10 cellular contexts compared by ENCODE assay signal in the genomic region with DNA sequence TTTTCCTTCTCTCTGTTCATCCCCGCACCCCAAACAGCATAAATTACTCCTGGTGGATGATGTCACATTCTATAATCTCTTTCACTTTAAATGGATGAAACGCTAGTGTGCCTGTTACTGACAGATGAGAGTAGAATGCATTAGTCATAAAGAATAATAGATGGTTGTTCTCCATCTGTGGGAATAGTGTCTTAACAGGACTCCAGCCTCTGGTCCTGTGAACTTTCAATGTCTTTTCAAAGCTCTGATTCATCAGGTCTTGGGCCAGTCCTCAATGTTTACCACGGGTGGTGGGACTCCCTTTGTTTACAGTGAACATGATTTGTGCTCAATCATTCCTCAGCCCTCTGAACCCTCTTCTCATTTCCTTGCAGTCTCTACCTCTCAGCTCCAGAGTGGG.
DNase-seq lines count a peak whose midpoint lies in the region; ATAC-seq and TF ChIP-seq lines count a peak whose summit lies in the region.
"Had no signal": no experiment of that assay in that cellular context is flagged by ENCODE, and none has a peak within 500 bp of the region (broad histone marks: within the 10 kb centered on the region; RNA-seq: fewer than 3 reads in every experiment).

No MANE protein-coding gene starts in this region.

- DNase-seq in NCI-H82 (lab: John Stamatoyannopoulos, UW) (peak; percentile 32), NCI-H82 treated with DMSO at 0.1 percent for 48 hours (lab: John Stamatoyannopoulos, UW; ENCODE audit: unreplicated experiment) (no peak), hepatic stellate cell (ENCODE audit: low spot score) (peak; percentile 24), type B pancreatic cell (ENCODE audit: extremely low spot score, unreplicated experiment) (no peak), HK-2 (ENCODE audit: unreplicated experiment) (no peak)
- DNase-seq in stimulated activated naive B cell treated with anti-CD40 and anti-IgM and Interleukin-4, amounts not matched to agents 10 μg/mL and 1 μg/mL and 100 μg/mL, for 72 hours, result no peak
- DNase-seq in activated CD8-positive, alpha-beta T cell treated with anti-CD3 and anti-CD28 coated beads for 36 hours, result no peak
- DNase-seq: NCI-H2171 treated with DMSO at 0.1 percent for 48 hours had no signal

- H3K27me3 Mint-ChIP-seq in type B pancreatic cell, result no peaks in the 10 kb centered on the region
- no peaks in the 10 kb centered on the region for H3K27me3 Mint-ChIP-seq in stimulated activated naive B cell treated with anti-CD40 and anti-IgM and Interleukin-4, amounts not matched to agents 10 μg/mL and 1 μg/mL and 100 μg/mL, for 72 hours
- no peaks in the 10 kb centered on the region for H3K27me3 Mint-ChIP-seq in activated CD8-positive, alpha-beta T cell treated with anti-CD3 and anti-CD28 coated beads for 36 hours

- H3K9me3 Mint-ChIP-seq in type B pancreatic cell, result no peaks in the 10 kb centered on the region
- H3K9me3 Mint-ChIP-seq in stimulated activated naive B cell treated with anti-CD40 and anti-IgM and Interleukin-4, amounts not matched to agents 10 μg/mL and 1 μg/mL and 100 μg/mL, for 72 hours, result peaks cover 1 to 3% of the 10 kb centered on the region in 2 donors
- H3K9me3 Mint-ChIP-seq in activated CD8-positive, alpha-beta T cell treated with anti-CD3 and anti-CD28 coated beads for 36 hours, result no peaks in the 10 kb centered on the region
- H3K9me3 Mint-ChIP-seq: central memory CD8-positive, alpha-beta T cell had no signal

- no peak for TF ChIP-seq CTCF in type B pancreatic cell (conservative IDR thresholded peaks at IDR 0.05)
- no peak for TF ChIP-seq CTCF in activated CD8-positive, alpha-beta T cell treated with anti-CD3 and anti-CD28 coated beads for 36 hours (IDR thresholded peaks at IDR 0.05)

- no peak for ATAC-seq in stimulated activated naive B cell treated with anti-CD40 and anti-IgM and Interleukin-4, amounts not matched to agents 10 μg/mL and 1 μg/mL and 100 μg/mL, for 72 hours (replicated peaks)
- no peak for ATAC-seq in activated CD8-positive, alpha-beta T cell treated with anti-CD3 and anti-CD28 coated beads for 36 hours

- peak overlapping the region; percentile 1 for H3K27ac Mint-ChIP-seq in type B pancreatic cell
- H3K27ac Mint-ChIP-seq in stimulated activated naive B cell treated with anti-CD40 and anti-IgM and Interleukin-4, amounts not matched to agents 10 μg/mL and 1 μg/mL and 100 μg/mL, for 72 hours, result no peak overlapping the region
- H3K27ac Mint-ChIP-seq in activated CD8-positive, alpha-beta T cell treated with anti-CD3 and anti-CD28 coated beads for 36 hours, result no peak overlapping the region

- POLR2A ChIA-PET in activated CD8-positive, alpha-beta T cell treated with anti-CD3 and anti-CD28 coated beads for 36 hours (lab: Charles Lee), result no interaction called here

- peaks cover 23% of the 10 kb centered on the region for H3K4me1 Mint-ChIP-seq in type B pancreatic cell (ENCODE audit: unreplicated experiment)
- no peaks in the 10 kb centered on the region for H3K4me1 Mint-ChIP-seq in stimulated activated naive B cell treated with anti-CD40 and anti-IgM and Interleukin-4, amounts not matched to agents 10 μg/mL and 1 μg/mL and 100 μg/mL, for 72 hours
- no peaks in the 10 kb centered on the region for H3K4me1 Mint-ChIP-seq in activated CD8-positive, alpha-beta T cell treated with anti-CD3 and anti-CD28 coated beads for 36 hours (ENCODE audit: low read depth)
- H3K4me1 Mint-ChIP-seq: central memory CD8-positive, alpha-beta T cell had no signal

- no peak overlapping the region for H3K4me3 Mint-ChIP-seq in type B pancreatic cell
- H3K4me3 Mint-ChIP-seq in stimulated activated naive B cell treated with anti-CD40 and anti-IgM and Interleukin-4, amounts not matched to agents 10 μg/mL and 1 μg/mL and 100 μg/mL, for 72 hours, result no peak overlapping the region
- no peak overlapping the region for H3K4me3 Mint-ChIP-seq in activated CD8-positive, alpha-beta T cell treated with anti-CD3 and anti-CD28 coated beads for 36 hours
- H3K4me3 Mint-ChIP-seq: central memory CD8-positive, alpha-beta T cell had no signal

- intact Hi-C loops in activated CD8-positive, alpha-beta T cell treated with anti-CD3 and anti-CD28 coated beads for 36 hours (cut with micrococcal nuclease), result no loop called here

- no peaks in the 10 kb centered on the region for H3K36me3 Mint-ChIP-seq in type B pancreatic cell
- no peaks in the 10 kb centered on the region for H3K36me3 Mint-ChIP-seq in stimulated activated naive B cell treated with anti-CD40 and anti-IgM and Interleukin-4, amounts not matched to agents 10 μg/mL and 1 μg/mL and 100 μg/mL, for 72 hours
- no peaks in the 10 kb centered on the region for H3K36me3 Mint-ChIP-seq in activated CD8-positive, alpha-beta T cell treated with anti-CD3 and anti-CD28 coated beads for 36 hours (ENCODE audit: low read depth)

- peak overlapping the region; percentile 47 for H3K27ac ChIP-seq in angular gyrus (ENCODE audit: low read depth, low read length)

- CTCF ChIA-PET in activated CD8-positive, alpha-beta T cell treated with anti-CD3 and anti-CD28 coated beads for 36 hours (lab: Charles Lee), result no interaction called here

Comparison
In these comparisons a context has a peak if more than half of its experiments do, and no peak if none do; other contexts are left out.
1. DNase-seq: peak in NCI-H82 (single experiment) and hepatic stellate cell (single experiment); none in NCI-H82 treated with DMSO at 0.1 percent for 48 hours (single experiment), type B pancreatic cell (single experiment), stimulated activated naive B cell treated with anti-CD40 and anti-IgM and Interleukin-4, amounts not matched to agents 10 μg/mL and 1 μg/mL and 100 μg/mL, for 72 hours (single experiment), HK-2 (single experiment) and activated CD8-positive, alpha-beta T cell treated with anti-CD3 and anti-CD28 coated beads for 36 hours (single experiment).